ENCODE assay signal across 17 cellular contexts in genomic region chr9:137664676-137665075, GRCh38. TPM values are rescaled to one million over a fixed set of nuclear protein-coding genes. Genes with fewer than 3 reads are reported as not detected.
DNase-seq lines count a peak whose midpoint lies in the region; ATAC-seq and TF ChIP-seq lines count a peak whose summit lies in the region.
"Had no signal": no experiment of that assay in that cellular context is flagged by ENCODE, and none has a peak within 500 bp of the region (broad histone marks: within the 10 kb centered on the region; RNA-seq: fewer than 3 reads in every experiment).

No MANE protein-coding gene starts in this region.

- H3K9ac ChIP-seq in HUES48 (ENCODE audit: low read depth, low read length), result no peak overlapping the region
- H3K9ac ChIP-seq: SK-N-SH had no signal

- H3K27ac ChIP-seq in HUES48 (ENCODE audit: low read depth, low read length), result peak overlapping the region; percentile 65
- H3K27ac ChIP-seq: cardiac muscle cell had no signal

- CTCF ChIA-PET in WTC11 (lab: Charles Lee), result interaction anchor here (1.0 to 2.1 kb wide), 6 partner anchors 9 to 83 kb away, joined by 3 to 15 read pairs (median 4); no protein-coding TSS in a partner anchor

- H3K36me3 Mint-ChIP-seq in WTC11, result peaks cover 15% of the 10 kb centered on the region
- H3K36me3 Mint-ChIP-seq in stimulated activated effector memory CD8-positive, alpha-beta T cell treated with anti-CD3 and anti-CD28 coated beads, Interleukin-12 subunit alpha, Interleukin-12 subunit beta, amount 100 ng/mL, for 72 hours, result peaks cover 38% of the 10 kb centered on the region
- peaks cover 21% of the 10 kb centered on the region for H3K36me3 Mint-ChIP-seq in activated naive CD8-positive, alpha-beta T cell treated with anti-CD3 and anti-CD28 coated beads, Interleukin-2, amount 50 U/mL, for 24 hours (ENCODE audit: low read depth)
- H3K36me3 Mint-ChIP-seq: natural killer cell had no signal

- peak overlapping the region; percentile 18 for H3K4me3 Mint-ChIP-seq in WTC11
- no peak overlapping the region for H3K4me3 Mint-ChIP-seq in stimulated activated effector memory CD8-positive, alpha-beta T cell treated with anti-CD3 and anti-CD28 coated beads, Interleukin-12 subunit alpha, Interleukin-12 subunit beta, amount 100 ng/mL, for 72 hours
- no peak overlapping the region for H3K4me3 Mint-ChIP-seq in activated naive CD8-positive, alpha-beta T cell treated with anti-CD3 and anti-CD28 coated beads, Interleukin-2, amount 50 U/mL, for 24 hours
- H3K4me3 Mint-ChIP-seq: activated naive CD4-positive, alpha-beta T cell treated with anti-CD3 and anti-CD28 coated beads, Interleukin-2, amount 10 ng/mL, durations not matched to agents 7 days and 5 days; natural killer cell had no signal

- H3K9me3 ChIP-seq in HUES48 (ENCODE audit: control insufficient read depth, insufficient read depth, low read length), result no peaks in the 10 kb centered on the region
- H3K9me3 ChIP-seq: SK-N-SH had no signal

- no peaks in the 10 kb centered on the region for H3K9me3 Mint-ChIP-seq in WTC11
- no peaks in the 10 kb centered on the region for H3K9me3 Mint-ChIP-seq in stimulated activated effector memory CD8-positive, alpha-beta T cell treated with anti-CD3 and anti-CD28 coated beads, Interleukin-12 subunit alpha, Interleukin-12 subunit beta, amount 100 ng/mL, for 72 hours
- H3K9me3 Mint-ChIP-seq in activated naive CD8-positive, alpha-beta T cell treated with anti-CD3 and anti-CD28 coated beads, Interleukin-2, amount 50 U/mL, for 24 hours, result no peaks in the 10 kb centered on the region
- H3K9me3 Mint-ChIP-seq: activated naive CD4-positive, alpha-beta T cell treated with anti-CD3 and anti-CD28 coated beads, Interleukin-2, amount 10 ng/mL, durations not matched to agents 7 days and 5 days; natural killer cell had no signal

- ATAC-seq in WTC11 (peak; percentile 5; the same call in 1 of the 2 replicates), GM18517 (IDR thresholded peaks at IDR 0.05; ENCODE audit: unreplicated experiment) (no peak)
- no peak for ATAC-seq in stimulated activated effector memory CD8-positive, alpha-beta T cell treated with anti-CD3 and anti-CD28 coated beads, Interleukin-12 subunit alpha, Interleukin-12 subunit beta, amount 100 ng/mL, for 72 hours
- no peak for ATAC-seq in activated naive CD8-positive, alpha-beta T cell treated with anti-CD3 and anti-CD28 coated beads, Interleukin-2, amount 50 U/mL, for 24 hours
- ATAC-seq: natural killer cell; stimulated activated naive CD8-positive, alpha-beta T cell treated with anti-CD3 and anti-CD28 coated beads, Interleukin-15, Interleukin-2, amounts not matched to agents 100 U/mL and 50 U/mL, for 24 hours had no signal

- H3K4me3 ChIP-seq in HUES48 (ENCODE audit: low read depth, low read length), result no peak overlapping the region
- H3K4me3 ChIP-seq: cardiac muscle cell had no signal

- no peaks in the 10 kb centered on the region for H3K27me3 ChIP-seq in HUES48 (ENCODE audit: control insufficient read depth, insufficient read depth, low read length)
- H3K27me3 ChIP-seq: cardiac muscle cell had no signal

- peaks cover 66% of the 10 kb centered on the region for H3K4me1 Mint-ChIP-seq in WTC11
- H3K4me1 Mint-ChIP-seq in stimulated activated effector memory CD8-positive, alpha-beta T cell treated with anti-CD3 and anti-CD28 coated beads, Interleukin-12 subunit alpha, Interleukin-12 subunit beta, amount 100 ng/mL, for 72 hours, result peaks cover 32% of the 10 kb centered on the region
- H3K4me1 Mint-ChIP-seq in activated naive CD8-positive, alpha-beta T cell treated with anti-CD3 and anti-CD28 coated beads, Interleukin-2, amount 50 U/mL, for 24 hours, result peaks cover 45% of the 10 kb centered on the region

- peak; percentile 53 for DNase-seq in WTC11 (ENCODE audit: low spot score)
- DNase-seq in left kidney (ENCODE audit: low read depth, low spot score), result peak; percentile 82
- no peak for DNase-seq in stimulated activated effector memory CD8-positive, alpha-beta T cell treated with anti-CD3 and anti-CD28 coated beads, Interleukin-12 subunit alpha, Interleukin-12 subunit beta, amount 100 ng/mL, for 72 hours (ENCODE audit: low spot score in 2 of 2)
- DNase-seq in mesenteric fat pad (ENCODE audit: low spot score), result no peak
- DNase-seq in stimulated activated CD4-positive, alpha-beta T cell treated with anti-CD3 and anti-CD28 coated beads, Interleukin-1b, Interleukin-23, amount 100 ng/mL, for 48 hours, result no peak
- no peak for DNase-seq in activated naive CD8-positive, alpha-beta T cell treated with anti-CD3 and anti-CD28 coated beads, Interleukin-2, amount 50 U/mL, for 24 hours
- DNase-seq: activated CD8-positive, alpha-beta memory T cell treated with anti-CD3 and anti-CD28 coated beads, Interleukin-2, amount 50 U/mL, for 4 hours; activated naive CD4-positive, alpha-beta T cell treated with anti-CD3 and anti-CD28 coated beads, Interleukin-2, amount 10 ng/mL, durations not matched to agents 7 days and 5 days; glutamatergic neuron; kidney glomerular epithelial cell; natural killer cell; NCI-H2081 treated with DMSO at 0.1 percent for 48 hours; SK-N-SH; stimulated activated naive CD8-positive, alpha-beta T cell treated with anti-CD3 and anti-CD28 coated beads, Interleukin-15, Interleukin-2, amounts not matched to agents 100 U/mL and 50 U/mL, for 24 hours had no signal

- POLR2A ChIA-PET in WTC11 (lab: Charles Lee), result interaction anchor here (1.0 to 1.5 kb wide), 3 partner anchors 8 to 18 kb away, joined by 3 to 5 read pairs (median 4); no protein-coding TSS in a partner anchor

- no peak for TF ChIP-seq CTCF in WTC11 (IDR thresholded peaks at IDR 0.05)

- H3K27ac Mint-ChIP-seq in WTC11, result peak overlapping the region; percentile 98
- peak overlapping the region; percentile 71 for H3K27ac Mint-ChIP-seq in stimulated activated effector memory CD8-positive, alpha-beta T cell treated with anti-CD3 and anti-CD28 coated beads, Interleukin-12 subunit alpha, Interleukin-12 subunit beta, amount 100 ng/mL, for 72 hours
- H3K27ac Mint-ChIP-seq in activated naive CD8-positive, alpha-beta T cell treated with anti-CD3 and anti-CD28 coated beads, Interleukin-2, amount 50 U/mL, for 24 hours, result no peak overlapping the region
- H3K27ac Mint-ChIP-seq: activated naive CD4-positive, alpha-beta T cell treated with anti-CD3 and anti-CD28 coated beads, Interleukin-2, amount 10 ng/mL, durations not matched to agents 7 days and 5 days had no signal

- peaks cover 66% of the 10 kb centered on the region for H3K4me1 ChIP-seq in HUES48 (ENCODE audit: control insufficient read depth, insufficient read depth, low read length)

- no peaks in the 10 kb centered on the region for H3K27me3 Mint-ChIP-seq in WTC11 (ENCODE audit: low read depth)
- H3K27me3 Mint-ChIP-seq in activated naive CD8-positive, alpha-beta T cell treated with anti-CD3 and anti-CD28 coated beads, Interleukin-2, amount 50 U/mL, for 24 hours, result no peaks in the 10 kb centered on the region
- H3K27me3 Mint-ChIP-seq: activated naive CD4-positive, alpha-beta T cell treated with anti-CD3 and anti-CD28 coated beads, Interleukin-2, amount 10 ng/mL, durations not matched to agents 7 days and 5 days had no signal

- H3K36me3 ChIP-seq in HUES48 (ENCODE audit: control insufficient read depth, insufficient read depth, low read length), result peaks cover 7% of the 10 kb centered on the region; the same call in 1 of the 2 replicates
- H3K36me3 ChIP-seq: cardiac muscle cell had no signal

TF ChIP-seq in WTC11, 78 proteins besides CTCF, POLR2A, EP300 and RAD21:
- TF ChIP-seq ESRRA (CRISPR knock-in tag; IDR thresholded peaks at IDR 0.05; ENCODE audit: borderline replicate concordance) (no peak), ZNF512 (CRISPR knock-in tag; IDR thresholded peaks at IDR 0.05; ENCODE audit: borderline replicate concordance) (no peak)
- TF ChIP-seq, protein P1, sequence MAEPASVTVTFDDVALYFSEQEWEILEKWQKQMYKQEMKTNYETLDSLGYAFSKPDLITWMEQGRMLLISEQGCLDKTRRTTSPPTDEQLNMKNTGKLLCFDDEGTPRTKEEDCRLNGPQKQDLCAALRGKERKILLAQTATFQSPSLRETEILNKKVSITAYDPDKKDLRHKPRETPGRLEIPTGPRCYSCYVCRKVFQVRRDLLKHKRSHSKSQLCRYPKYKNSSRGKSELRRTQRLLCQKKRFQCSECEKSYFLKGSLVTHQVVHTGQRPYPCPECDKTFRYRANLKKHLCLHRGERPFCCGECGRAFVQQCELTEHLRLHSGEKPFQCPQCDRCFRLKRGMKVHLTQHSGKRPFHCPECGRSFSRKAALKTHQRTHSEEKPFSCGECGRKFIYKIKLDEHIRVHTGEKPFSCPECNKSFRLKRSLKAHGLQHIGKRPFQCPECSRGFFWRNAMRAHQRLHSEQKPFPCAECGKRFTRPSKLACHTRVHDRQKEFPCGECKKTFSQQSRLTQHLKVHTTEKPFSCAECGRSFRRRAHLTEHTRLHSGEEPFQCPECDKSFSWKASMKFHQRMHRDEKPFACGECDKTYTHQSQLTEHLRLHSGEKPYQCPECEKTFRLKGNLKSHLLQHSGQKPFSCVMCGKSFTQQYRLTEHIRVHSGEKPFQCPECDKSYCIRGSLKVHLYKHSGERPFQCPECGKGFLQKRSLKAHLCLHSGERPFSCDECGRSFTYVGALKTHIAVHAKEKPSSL (CRISPR knock-in tag; conservative IDR thresholded peaks at IDR 0.05), result no peak

RNA-seq across cellular contexts. Expression of gene EHMT1, which starts 45.9 kb away (rescaled TPM):
- total RNA-seq in WTC11 (2021) (152 to 170 TPM (median 154 TPM) in 3 replicates), mesenteric fat pad (95.3 TPM)

RNA-seq across cellular contexts. Expression of gene ARRDC1, which starts 59.2 kb away (rescaled TPM):
- total RNA-seq in WTC11 (2021) (41.2 to 48.3 TPM (median 41.3 TPM) in 3 replicates), mesenteric fat pad (22.4 TPM)

Comparison
In these comparisons a context has a peak if more than half of its experiments do, and no peak if none do; other contexts are left out.
1. DNase-seq: peak in WTC11 (single experiment) and left kidney (single experiment); none in stimulated activated effector memory CD8-positive, alpha-beta T cell treated with anti-CD3 and anti-CD28 coated beads, Interleukin-12 subunit alpha, Interleukin-12 subunit beta, amount 100 ng/mL, for 72 hours (0 of 2), mesenteric fat pad (single experiment), stimulated activated CD4-positive, alpha-beta T cell treated with anti-CD3 and anti-CD28 coated beads, Interleukin-1b, Interleukin-23, amount 100 ng/mL, for 48 hours (single experiment) and activated naive CD8-positive, alpha-beta T cell treated with anti-CD3 and anti-CD28 coated beads, Interleukin-2, amount 50 U/mL, for 24 hours (single experiment).